Comparison of ENCODE assay signal across 8 cellular contexts in genomic region chr16:46387720-46388119, GRCh38.
DNase-seq lines count a peak whose midpoint lies in the region; ATAC-seq and TF ChIP-seq lines count a peak whose summit lies in the region.
"Not testable (repeated sequence)": the region's sequence is repeated elsewhere in the genome, so short reads cannot be mapped to it uniquely, and the experiment has no call there.

No MANE protein-coding gene starts in this region.

- ATAC-seq in GM18517 (IDR thresholded peaks at IDR 0.05; ENCODE audit: unreplicated experiment): peak; percentile 4
- not testable (repeated sequence) for ATAC-seq in T-cell (replicated peaks in 1 of 4)
- peak in 1 of 3 donors; percentile 0 for ATAC-seq in natural killer cell

- not testable (repeated sequence) for H3K27me3 ChIP-seq in ascending aorta, right atrium auricular region, tibial artery

- not testable (repeated sequence) for H3K27me3 Mint-ChIP-seq in T-cell; natural killer cell (ENCODE audit: low read depth in 2 of 2)

- H3K27ac ChIP-seq in ascending aorta, tibial artery: not testable (repeated sequence)
- peak overlapping the region in 1 of 2 donors; percentile 0 for H3K27ac ChIP-seq in right atrium auricular region

- H3K4me3 ChIP-seq in ascending aorta (peak overlapping the region in 1 of 2 donors; percentile 0), right atrium auricular region (peak overlapping the region; percentile 0)
- not testable (repeated sequence) for H3K4me3 ChIP-seq in tibial artery

- H3K9me3 Mint-ChIP-seq in T-cell (peaks cover 9 to 19% (median 15%) of the 10 kb centered on the region in 3 donors), natural killer cell (peaks cover 6 to 13% of the 10 kb centered on the region in 2 donors)

- not testable (repeated sequence) for H3K27ac Mint-ChIP-seq in T-cell, natural killer cell

- CTCF ChIA-PET in T-cell (lab: Charles Lee): not testable (repeated sequence)

- not testable (repeated sequence) for H3K4me1 Mint-ChIP-seq in T-cell, natural killer cell

- H3K4me3 Mint-ChIP-seq in T-cell, natural killer cell: not testable (repeated sequence)

- not testable (repeated sequence) for H3K4me1 ChIP-seq in ascending aorta, right atrium auricular region, tibial artery

- H3K9me3 ChIP-seq in ascending aorta: peaks cover 17 to 21% of the 10 kb centered on the region in 2 donors
- not testable (repeated sequence) for H3K9me3 ChIP-seq in right atrium auricular region
- peaks cover 0 to 23% (median 21%) of the 10 kb centered on the region in 3 donors for H3K9me3 ChIP-seq in tibial artery

- POLR2A ChIA-PET in T-cell (lab: Charles Lee): not testable (repeated sequence)

- DNase-seq in T-cell (peak in 19 of 34 experiments; percentile 10 to 92 (median 46)), activated T-cell treated with anti-CD3 and anti-CD28 coated beads for 1 hour (ENCODE audit: low read depth) (peak; percentile 19), ascending aorta (ENCODE audit: low spot score in 2 of 2) (peak; percentile 24 to 90), right atrium auricular region (ENCODE audit: low spot score) (peak; percentile 79), natural killer cell (peak; percentile 60), tibial artery (peak; percentile 35 to 73)
- DNase-seq in stimulated activated CD4-positive, alpha-beta T cell treated with anti-CD3 and anti-CD28 coated beads, Interleukin-4, amount 100 ng/mL, for 24 hours: peak; percentile 80

- not testable (repeated sequence) for H3K36me3 ChIP-seq in ascending aorta, right atrium auricular region, tibial artery

- intact Hi-C loops in ascending aorta (cut with DNase I); natural killer cell (cut with micrococcal nuclease); tibial artery (cut with DNase I; ENCODE audit: low total_unique reads): not testable (repeated sequence)

- not testable (repeated sequence) for TF ChIP-seq CTCF in ascending aorta (IDR thresholded peaks at IDR 0.05); right atrium auricular region (IDR thresholded peaks at IDR 0.05); natural killer cell (IDR thresholded peaks at IDR 0.05); tibial artery (IDR thresholded peaks at IDR 0.05)

- not testable (repeated sequence) for H3K36me3 Mint-ChIP-seq in T-cell
- peaks cover 13% of the 10 kb centered on the region for H3K36me3 Mint-ChIP-seq in natural killer cell

Comparison
In these comparisons a context has a peak if more than half of its experiments do, and no peak if none do; other contexts are left out.
1. DNase-seq: peak in every context shown above with its lines; median percentile 80 in stimulated activated CD4-positive, alpha-beta T cell treated with anti-CD3 and anti-CD28 coated beads, Interleukin-4, amount 100 ng/mL, for 24 hours; 79 in right atrium auricular region; 60 in natural killer cell; 57 in ascending aorta; 54 in tibial artery; 46 in T-cell; 19 in activated T-cell treated with anti-CD3 and anti-CD28 coated beads for 1 hour.